18 cellular contexts compared by ENCODE assay signal in genomic region chr16:50448522-50448921, GRCh38.
DNase-seq lines count a peak whose midpoint lies in the region; FAIRE-seq and TF ChIP-seq lines count a peak whose summit lies in the region.
"Had no signal": no experiment of that assay in that cellular context is flagged by ENCODE, and none has a peak within 500 bp of the region (broad histone marks: within the 10 kb centered on the region; RNA-seq: fewer than 3 reads in every experiment).

No MANE protein-coding gene starts in this region.

- peaks cover 1 to 5% (median 5%) of the 10 kb centered on the region in 3 donors for H3K27me3 Mint-ChIP-seq in immature natural killer cell (ENCODE audit: low read depth in 3 of 3)

- no peaks in the 10 kb centered on the region for H3K9me3 ChIP-seq in PC-9 (ENCODE audit: insufficient read depth, low read depth)
- H3K9me3 ChIP-seq in H1 (ENCODE audit: insufficient read depth in 2 of 2, low read depth in 1 of 2, low read length in 1 of 2): no peaks in the 10 kb centered on the region
- H3K9me3 ChIP-seq: MG63 had no signal

- DNase-seq in GM12864 (ENCODE audit: low read depth) (no peak), PC-9 (no peak), H1 (ENCODE audit: low read depth in 1 of 2, low spot score in 2 of 2) (peak in 1 of 2 experiments; percentile 63), posterior vena cava (ENCODE audit: low spot score) (peak; percentile 43), immature natural killer cell (no peak), NCI-H2107 (lab: John Stamatoyannopoulos, UW) (no peak)
- DNase-seq in stimulated activated naive CD4-positive, alpha-beta T cell treated with Interleukin-2 at 50 U/mL for 16 hours (lab: John Stamatoyannopoulos, UW): no peak
- DNase-seq: activated T-cell treated with anti-CD3 and anti-CD28 coated beads, Interleukin-2, amount 50 U/mL, for 4 hours; central memory CD4-positive, alpha-beta T cell; MG63; NCI-H2081; occipital lobe; Right ventricle myocardium superior; T-helper 9 cell had no signal

- H3K4me1 ChIP-seq in PC-9 (replicated peaks; ENCODE audit: insufficient read depth) (no peaks in the 10 kb centered on the region), H1 (replicated peaks in 1 of 4; ENCODE audit: control insufficient read depth in 3 of 4, insufficient read depth in 4 of 4, low read length in 3 of 4) (peaks cover 9 to 30% (median 17%) of the 10 kb centered on the region in 4 experiments; a peak in 6 of 7 replicates)
- H3K4me1 ChIP-seq: gastroesophageal sphincter had no signal

- no peaks in the 10 kb centered on the region for H3K23me2 ChIP-seq in H1 (ENCODE audit: low read depth, low read length)

- no peaks in the 10 kb centered on the region for H3K36me3 Mint-ChIP-seq in immature natural killer cell
- H3K36me3 Mint-ChIP-seq: activated naive CD8-positive, alpha-beta T cell; CD14-positive monocyte; mesothelial cell of epicardium had no signal

- H3K23ac ChIP-seq in H1 (ENCODE audit: insufficient read length): no peak overlapping the region

- H3K9me3 Mint-ChIP-seq in immature natural killer cell: no peaks in the 10 kb centered on the region
- H3K9me3 Mint-ChIP-seq: activated T-cell treated with anti-CD3 and anti-CD28 coated beads, Interleukin-2, amount 50 U/mL, for 4 hours; CD14-positive monocyte; mesothelial cell of epicardium had no signal

- no peak overlapping the region for H3K4me3 ChIP-seq in GM12864 (ENCODE audit: low read depth, low read length)
- no peak overlapping the region for H3K4me3 ChIP-seq in PC-9
- no peak overlapping the region; a peak in 1 of 8 replicates for H3K4me3 ChIP-seq in H1 (ENCODE audit: extremely low read depth in 1 of 4, insufficient read depth in 2 of 4, low read depth in 3 of 4, low read length in 4 of 4)
- H3K4me3 ChIP-seq: gastroesophageal sphincter, MG63 had no signal

- H3K79me1 ChIP-seq in H1 (ENCODE audit: low read depth, low read length): peaks cover 2% of the 10 kb centered on the region; the same call in 1 of the 2 replicates

- CTCF ChIA-PET in PC-9 (lab: Charles Lee) (interaction anchor here (0.6 kb wide), 1 partner anchor 9 kb away, joined by 3 read pairs; no protein-coding TSS in a partner anchor), H1 (lab: Charles Lee; ENCODE audit: partially characterized antibody) (interaction anchor here (1.0 to 7.5 kb wide), 13 partner anchors 16 to 217 kb away, joined by 3 to 55 read pairs (median 4); no protein-coding TSS in a partner anchor)

- no peaks in the 10 kb centered on the region for H3K9me2 ChIP-seq in PC-9 (ENCODE audit: insufficient read depth)

- H3K36me3 ChIP-seq in PC-9 (ENCODE audit: low read depth) (no peaks in the 10 kb centered on the region), H1 (ENCODE audit: control insufficient read depth in 2 of 4, insufficient read depth in 4 of 4, low read length in 3 of 4) (no peaks in the 10 kb centered on the region)
- H3K36me3 ChIP-seq: gastroesophageal sphincter, MG63 had no signal

- TF ChIP-seq EP300 in H1 (IDR thresholded peaks at IDR 0.05; ENCODE audit: borderline replicate concordance in 1 of 2, low read depth in 2 of 2, low read length in 2 of 2): no peak

- H3K14ac ChIP-seq in H1 (ENCODE audit: insufficient read length): no peak overlapping the region

- no peak overlapping the region for H3K9ac ChIP-seq in H1 (replicated peaks in 1 of 4; ENCODE audit: extremely low read depth in 1 of 4, low read depth in 3 of 4, low read length in 3 of 4)

- H2AFZ ChIP-seq in PC-9 (no peak overlapping the region), H1 (ENCODE audit: low read length) (no peak overlapping the region)

- H3K4me3 Mint-ChIP-seq in immature natural killer cell: no peak overlapping the region
- H3K4me3 Mint-ChIP-seq: activated naive CD8-positive, alpha-beta T cell; activated T-cell treated with anti-CD3 and anti-CD28 coated beads, Interleukin-2, amount 50 U/mL, for 4 hours; CD14-positive monocyte; mesothelial cell of epicardium had no signal

- WGBS in H1 (ENCODE audit: extremely low coverage in 1 of 2, insufficient coverage in 1 of 2, insufficient read length in 1 of 2, insufficient replicate concordance in 2 of 2, low coverage in 1 of 2, low lambda C conversion rate in 2 of 2, missing lambda C conversion rate in 1 of 2), 2 experiments: 54% methylated on average over 8 of the region's 8 CpGs; no CpG with 5 or more reads in 1 of the 2 experiments

- no peak overlapping the region for H2BK20ac ChIP-seq in H1 (ENCODE audit: low read length)

- H3K56ac ChIP-seq in H1 (replicated peaks; ENCODE audit: insufficient read length, low read depth, low read length): no peak overlapping the region

- peak overlapping the region; percentile 39; the same call in 1 of the 2 replicates for H2BK12ac ChIP-seq in H1 (ENCODE audit: low read depth, low read length)

- no peak overlapping the region for H3K27ac Mint-ChIP-seq in immature natural killer cell
- H3K27ac Mint-ChIP-seq: activated naive CD8-positive, alpha-beta T cell; mesothelial cell of epicardium had no signal

- H2BK120ac ChIP-seq in H1 (replicated peaks; ENCODE audit: low read depth, low read length): no peak overlapping the region

- no peaks in the 10 kb centered on the region for H3K27me3 ChIP-seq in PC-9 (ENCODE audit: insufficient read depth, low read depth)
- H3K27me3 ChIP-seq in H1 (replicated peaks in 1 of 4; ENCODE audit: control insufficient read depth in 3 of 4, extremely low read depth in 1 of 4, insufficient read depth in 3 of 4, low read length in 3 of 4): no peaks in the 10 kb centered on the region; a peak in 1 of 7 replicates
- H3K27me3 ChIP-seq: MG63 had no signal

- 0 out of 2 replicates have a peak overlapping the region, but pooled peaks have one; percentile 17 for H2BK5ac ChIP-seq in H1 (ENCODE audit: low read depth, low read length)

- no peaks in the 10 kb centered on the region for H3F3A ChIP-seq in PC-9 (ENCODE audit: insufficient read depth, low read depth)

- H3K4me2 ChIP-seq in PC-9: no peak overlapping the region
- H3K4me2 ChIP-seq in H1 (ENCODE audit: insufficient read depth in 1 of 2, low read depth in 2 of 2, low read length in 2 of 2): 0 out of 4 replicates have a peak overlapping the region, but pooled peaks of 1 of the 2 experiments have one; percentile 15

- no peak for TF ChIP-seq POLR2A in H1 (IDR thresholded peaks at IDR 0.05; ENCODE audit: control extremely low read depth in 1 of 2, low read depth in 2 of 2, low read length in 2 of 2)

- peak; percentile 65 to 75 for TF ChIP-seq RAD21 in H1 (IDR thresholded peaks at IDR 0.05 in 1 of 2, conservative IDR thresholded peaks at IDR 0.05 in 1 of 2; ENCODE audit: low read depth in 2 of 2, low read length in 2 of 2)

- no peak overlapping the region for H4K91ac ChIP-seq in H1 (replicated peaks; ENCODE audit: insufficient read length, low read length)

- H3K4me1 Mint-ChIP-seq in immature natural killer cell: peaks cover 0 to 3% of the 10 kb centered on the region in 2 donors
- H3K4me1 Mint-ChIP-seq: CD14-positive monocyte had no signal

- H3K79me2 ChIP-seq in PC-9 (ENCODE audit: low read depth): no peaks in the 10 kb centered on the region
- no peaks in the 10 kb centered on the region for H3K79me2 ChIP-seq in H1 (ENCODE audit: control insufficient read depth in 1 of 2, insufficient read depth in 2 of 2, low read length in 2 of 2)

- no peak overlapping the region for H4K5ac ChIP-seq in H1 (ENCODE audit: insufficient read length, low read depth, low read length)

- FAIRE-seq in H1 (lab: Jason Lieb, UNC): no peak

- no peaks in the 10 kb centered on the region for H4K20me1 ChIP-seq in PC-9 (ENCODE audit: insufficient read depth)
- no peaks in the 10 kb centered on the region for H4K20me1 ChIP-seq in H1 (replicated peaks in 1 of 2; ENCODE audit: control insufficient read depth in 1 of 2, insufficient read depth in 2 of 2, low read length in 2 of 2)

- BruUV-seq in PC-9 (replicated peaks; lab: Mats Ljungman, UMichigan): no TSS peak

- H4K8ac ChIP-seq in H1 (ENCODE audit: extremely low read depth, insufficient read depth, low read length): no peak overlapping the region

- H3K27ac ChIP-seq in PC-9 (no peak overlapping the region), H1 (ENCODE audit: low read depth, low read length) (no peak overlapping the region)
- H3K27ac ChIP-seq: gastroesophageal sphincter had no signal

- no peak overlapping the region for H2AK5ac ChIP-seq in H1 (ENCODE audit: low read depth, low read length)

- POLR2A ChIA-PET in PC-9 (lab: Charles Lee; ENCODE audit: unreplicated experiment): no interaction called here
- POLR2A ChIA-PET in H1 (lab: Charles Lee; ENCODE audit: partially characterized antibody): no interaction called here

- H3K4ac ChIP-seq in H1 (replicated peaks; ENCODE audit: insufficient read length, low read depth, low read length): no peak overlapping the region

- H2BK15ac ChIP-seq in H1 (ENCODE audit: low read length): no peak overlapping the region

- TF ChIP-seq CTCF in GM12864 (IDR thresholded peaks at IDR 0.05; ENCODE audit: low read depth, low read length, missing control alignments): peak; percentile 19
- TF ChIP-seq CTCF in PC-9 (conservative IDR thresholded peaks at IDR 0.05): peak; percentile 48
- TF ChIP-seq CTCF in H1 (IDR thresholded peaks at IDR 0.05; ENCODE audit: control extremely low read depth in 1 of 3, insufficient read depth in 1 of 3, low read depth in 1 of 3, low read length in 3 of 3): peak; percentile 62 to 76 (median 67)

- intact Hi-C loops in PC-9 (cut with micrococcal nuclease; ENCODE audit: unreplicated experiment): no loop called here
- intact Hi-C loops in posterior vena cava (cut with DNase I): no loop called here

- H3K18ac ChIP-seq in H1 (ENCODE audit: extremely low read depth, low read length): no peak overlapping the region

TF ChIP-seq in H1, 55 proteins besides CTCF, POLR2A, EP300 and RAD21 (continues in another document):
- TF ChIP-seq, protein P1, sequence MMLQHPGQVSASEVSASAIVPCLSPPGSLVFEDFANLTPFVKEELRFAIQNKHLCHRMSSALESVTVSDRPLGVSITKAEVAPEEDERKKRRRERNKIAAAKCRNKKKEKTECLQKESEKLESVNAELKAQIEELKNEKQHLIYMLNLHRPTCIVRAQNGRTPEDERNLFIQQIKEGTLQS (IDR thresholded peaks at IDR 0.05; ENCODE audit: insufficient read depth, low read depth, low read length): no peak
- no peak for TF ChIP-seq SP1 (IDR thresholded peaks at IDR 0.05; ENCODE audit: low read depth, low read length)
- no peak for TF ChIP-seq KDM5A (IDR thresholded peaks at IDR 0.05; ENCODE audit: low read length)
- TF ChIP-seq MAX (IDR thresholded peaks at IDR 0.05): no peak
- no peak for TF ChIP-seq EGR1 (IDR thresholded peaks at IDR 0.05; ENCODE audit: borderline replicate concordance, low read depth, low read length)
- TF ChIP-seq TBP (IDR thresholded peaks at IDR 0.05; ENCODE audit: low read depth, low read length): no peak
- no peak for TF ChIP-seq CTBP2 (IDR thresholded peaks at IDR 0.05; ENCODE audit: borderline replicate concordance, insufficient read depth, insufficient read length, low read length)
- no peak for TF ChIP-seq TEAD4 (IDR thresholded peaks at IDR 0.05; ENCODE audit: low read depth, low read length)
- TF ChIP-seq SIX5 (IDR thresholded peaks at IDR 0.05; ENCODE audit: low read depth, low read length): no peak
